In genomic region chr17:36947922-36948716, GRCh38 we compare ENCODE assay signal across 8 cellular contexts. TPM values are rescaled to one million over a fixed set of nuclear protein-coding genes. Genes with fewer than 3 reads are reported as not detected.
DNase-seq lines count a peak whose midpoint lies in the region; ATAC-seq, FAIRE-seq and TF ChIP-seq lines count a peak whose summit lies in the region.

No MANE protein-coding gene starts in this region.

- peaks cover 73% of the 10 kb centered on the region for H3K4me1 Mint-ChIP-seq in stimulated activated naive CD8-positive, alpha-beta T cell treated with anti-CD3 and anti-CD28 coated beads, Interleukin-15, amount 100 ng/mL, for 72 hours

- H3K4me1 ChIP-seq in HUES6 (ENCODE audit: control insufficient read depth, insufficient read depth, low read length), result peaks cover 35% of the 10 kb centered on the region
- peaks cover 14% of the 10 kb centered on the region for H3K4me1 ChIP-seq in iPS-15b (ENCODE audit: control insufficient read depth, insufficient read depth, low read length)

- peak overlapping the region; percentile 93 to 100 for H3K4me3 Mint-ChIP-seq in stimulated activated naive CD8-positive, alpha-beta T cell treated with anti-CD3 and anti-CD28 coated beads, Interleukin-15, amount 100 ng/mL, for 72 hours

- peak overlapping the region; percentile 37 for H3K9ac ChIP-seq in HUES6 (ENCODE audit: low read length)
- H3K9ac ChIP-seq in iPS-15b (ENCODE audit: low read depth, low read length), result no peak overlapping the region

- no peak overlapping the region for H3K27ac ChIP-seq in HUES6 (ENCODE audit: low read depth, low read length)

- H3K36me3 ChIP-seq in GM06990 (ENCODE audit: control insufficient read depth, insufficient read depth, low read length) (peaks cover 5% of the 10 kb centered on the region; the same call in 1 of the 2 replicates), HUES6 (ENCODE audit: control insufficient read depth, insufficient read depth, low read length) (peaks cover 25% of the 10 kb centered on the region), iPS-15b (ENCODE audit: control insufficient read depth, insufficient read depth, low read length) (peaks cover 5% of the 10 kb centered on the region)

- peak overlapping the region; percentile 90 to 99 for H3K27ac Mint-ChIP-seq in activated naive CD4-positive, alpha-beta T cell treated with anti-CD3 and anti-CD28 coated beads, Interleukin-2, amount 50 U/mL, for 72 hours
- H3K27ac Mint-ChIP-seq in stimulated activated naive CD8-positive, alpha-beta T cell treated with anti-CD3 and anti-CD28 coated beads, Interleukin-15, amount 100 ng/mL, for 72 hours, result peak overlapping the region; percentile 99 to 100

- H3K4me3 ChIP-seq in GM06990 (replicated peaks; ENCODE audit: low read depth, low read length), result peak overlapping the region; percentile 92
- H3K4me3 ChIP-seq in HUES6 (ENCODE audit: low read depth, low read length), result peak overlapping the region; percentile 79
- peak overlapping the region; percentile 89 for H3K4me3 ChIP-seq in iPS-15b (ENCODE audit: low read depth, low read length)

- DNase-seq in GM06990 (ENCODE audit: extremely low read depth, insufficient read length), result no peak
- no peak for DNase-seq in activated naive CD4-positive, alpha-beta T cell treated with anti-CD3 and anti-CD28 coated beads, Interleukin-2, amount 50 U/mL, for 72 hours (ENCODE audit: low spot score in 2 of 2)
- no peak for DNase-seq in stimulated activated naive CD8-positive, alpha-beta T cell treated with anti-CD3 and anti-CD28 coated beads, Interleukin-15, amount 100 ng/mL, for 72 hours
- DNase-seq in effector CD4-positive, alpha-beta T cell, result no peak
- DNase-seq in frontal cortex (ENCODE audit: low spot score in 2 of 2), result no peak

- peaks cover 0 to 2% of the 10 kb centered on the region in 2 donors for H3K9me3 Mint-ChIP-seq in activated naive CD4-positive, alpha-beta T cell treated with anti-CD3 and anti-CD28 coated beads, Interleukin-2, amount 50 U/mL, for 72 hours
- no peaks in the 10 kb centered on the region for H3K9me3 Mint-ChIP-seq in stimulated activated naive CD8-positive, alpha-beta T cell treated with anti-CD3 and anti-CD28 coated beads, Interleukin-15, amount 100 ng/mL, for 72 hours

- no peak for FAIRE-seq in frontal cortex (lab: Jason Lieb, UNC)

- H3K27me3 Mint-ChIP-seq in stimulated activated naive CD8-positive, alpha-beta T cell treated with anti-CD3 and anti-CD28 coated beads, Interleukin-15, amount 100 ng/mL, for 72 hours, result peaks cover 47% of the 10 kb centered on the region

- H3K36me3 Mint-ChIP-seq in activated naive CD4-positive, alpha-beta T cell treated with anti-CD3 and anti-CD28 coated beads, Interleukin-2, amount 50 U/mL, for 72 hours, result peaks cover 38 to 41% of the 10 kb centered on the region in 2 donors

- no peaks in the 10 kb centered on the region for H3K9me3 ChIP-seq in HUES6 (ENCODE audit: control insufficient read depth, insufficient read depth, low read depth, low read length)
- H3K9me3 ChIP-seq in iPS-15b (ENCODE audit: control insufficient read depth, insufficient read depth, low read length), result no peaks in the 10 kb centered on the region

- no peak for TF ChIP-seq CTCF in GM06990 (IDR thresholded peaks at IDR 0.05; ENCODE audit: insufficient read depth, low read length, poor library complexity, severe bottlenecking)

- peaks cover 3% of the 10 kb centered on the region; the same call in 1 of the 2 replicates for H3K27me3 ChIP-seq in GM06990 (replicated peaks; ENCODE audit: control insufficient read depth, insufficient read depth, low read length)
- peaks cover 59% of the 10 kb centered on the region for H3K27me3 ChIP-seq in HUES6 (ENCODE audit: control insufficient read depth, insufficient read depth, low read length)
- peaks cover 60% of the 10 kb centered on the region for H3K27me3 ChIP-seq in iPS-15b (ENCODE audit: control insufficient read depth, insufficient read depth, low read length)

- ATAC-seq in activated naive CD4-positive, alpha-beta T cell treated with anti-CD3 and anti-CD28 coated beads, Interleukin-2, amount 50 U/mL, for 72 hours, result peak; percentile 2 to 56
- peak; percentile 66 for ATAC-seq in stimulated activated naive CD8-positive, alpha-beta T cell treated with anti-CD3 and anti-CD28 coated beads, Interleukin-15, amount 100 ng/mL, for 72 hours
- ATAC-seq in GM19467 (IDR thresholded peaks at IDR 0.05; ENCODE audit: unreplicated experiment), result no peak

RNA-seq across cellular contexts. Expression of gene AATF, which starts 0.6 kb away (rescaled TPM):
- 10 to 100 TPM; 49.9 to 80.1 TPM for total RNA-seq in activated naive CD4-positive, alpha-beta T cell treated with anti-CD3 and anti-CD28 coated beads, Interleukin-2, amount 50 U/mL, for 72 hours
- total RNA-seq in frontal cortex, result 21.2 TPM

RNA-seq across cellular contexts. Expression of gene LHX1, which starts 10.8 kb away (rescaled TPM):
- total RNA-seq in activated naive CD4-positive, alpha-beta T cell treated with anti-CD3 and anti-CD28 coated beads, Interleukin-2, amount 50 U/mL, for 72 hours, result not detected
- total RNA-seq in frontal cortex, result under 0.01 TPM
